ENCODE assay signal across 17 cellular contexts in genomic region chr5:15715535-15715934, GRCh38.
DNase-seq lines count a peak whose midpoint lies in the region; ATAC-seq and TF ChIP-seq lines count a peak whose summit lies in the region.
"Had no signal": no experiment of that assay in that cellular context is flagged by ENCODE, and none has a peak within 500 bp of the region (broad histone marks: within the 10 kb centered on the region; RNA-seq: fewer than 3 reads in every experiment).

No MANE protein-coding gene starts in this region.

- peak; percentile 24; the same call in 2 of the 3 replicates for ATAC-seq in SK-N-SH treated with all-trans-retinoic acid at 6 μM for 48 hours
- no peak for ATAC-seq in GM18498 (IDR thresholded peaks at IDR 0.05; ENCODE audit: unreplicated experiment)

- WGBS in hepatocyte (ENCODE audit: low lambda C conversion rate, missing lambda C conversion rate) = 71% methylated on average over 2 of the region's 2 CpGs

- peaks cover 4 to 19% (median 6%) of the 10 kb centered on the region in 5 donors for H3K9me3 Mint-ChIP-seq in CD8-positive, alpha-beta memory T cell

- no peak overlapping the region for H3K4me3 Mint-ChIP-seq in CD8-positive, alpha-beta memory T cell
- H3K4me3 Mint-ChIP-seq: CD14-positive monocyte; CD4-positive, alpha-beta memory T cell had no signal

- H3K4me3 ChIP-seq in hepatocyte = no peak overlapping the region
- no peak overlapping the region for H3K4me3 ChIP-seq in CD8-positive, alpha-beta memory T cell (ENCODE audit: low read length)
- H3K4me3 ChIP-seq: BLaER1 had no signal

- no peaks in the 10 kb centered on the region for H3K36me3 Mint-ChIP-seq in CD8-positive, alpha-beta memory T cell
- H3K36me3 Mint-ChIP-seq: CD14-positive monocyte; CD4-positive, alpha-beta memory T cell; CD4-positive, CD25-positive, alpha-beta regulatory T cell had no signal

- no peaks in the 10 kb centered on the region for H3K9me2 ChIP-seq in hepatocyte (replicated peaks; ENCODE audit: insufficient read depth)

- H3K4me1 Mint-ChIP-seq in CD8-positive, alpha-beta memory T cell = no peaks in the 10 kb centered on the region
- H3K4me1 Mint-ChIP-seq: CD14-positive monocyte; CD4-positive, alpha-beta memory T cell; CD4-positive, CD25-positive, alpha-beta regulatory T cell had no signal

- TF ChIP-seq CTCF in hepatocyte (IDR thresholded peaks at IDR 0.05; ENCODE audit: poor library complexity) = no peak

- H3K27me3 ChIP-seq in hepatocyte = no peaks in the 10 kb centered on the region
- no peaks in the 10 kb centered on the region for H3K27me3 ChIP-seq in CD8-positive, alpha-beta memory T cell (ENCODE audit: insufficient read depth, low read length, poor library complexity, severe bottlenecking)
- H3K27me3 ChIP-seq: BE2C, BLaER1 had no signal

- no peak overlapping the region for H3K27ac Mint-ChIP-seq in CD8-positive, alpha-beta memory T cell
- H3K27ac Mint-ChIP-seq: CD14-positive monocyte; CD4-positive, alpha-beta memory T cell; CD4-positive, CD25-positive, alpha-beta regulatory T cell had no signal

- no peaks in the 10 kb centered on the region for H3K9me3 ChIP-seq in hepatocyte (ENCODE audit: low read depth)
- no peaks in the 10 kb centered on the region for H3K9me3 ChIP-seq in CD8-positive, alpha-beta memory T cell (ENCODE audit: low read length)
- H3K9me3 ChIP-seq: BE2C, BLaER1, Caco-2 had no signal

- H3K4me2 ChIP-seq in hepatocyte = peak overlapping the region; percentile 31
- H3K4me2 ChIP-seq: BLaER1 had no signal

- CTCF ChIA-PET in CD8-positive, alpha-beta memory T cell (lab: Charles Lee) = no interaction called here

- DNase-seq in hepatocyte (ENCODE audit: low spot score) (no peak), dedifferentiated amniotic fluid mesenchymal stem cell (ENCODE audit: extremely low spot score) (no peak)
- no peak for DNase-seq in CD8-positive, alpha-beta memory T cell
- DNase-seq: 8988T; ACHN; BE2C; C1 segment of cervical spinal cord; Caco-2; Calu3; CD4-positive, alpha-beta memory T cell; CD4-positive, CD25-positive, alpha-beta regulatory T cell; DMS79 treated with DMSO at 0.1 percent for 48 hours; GF-D8 had no signal

- no peaks in the 10 kb centered on the region for H4K20me1 ChIP-seq in hepatocyte (ENCODE audit: insufficient read depth, poor library complexity, severe bottlenecking)
- H4K20me1 ChIP-seq: BLaER1 had no signal

- peaks cover 15% of the 10 kb centered on the region for H3K4me1 ChIP-seq in hepatocyte (ENCODE audit: insufficient read depth)
- H3K4me1 ChIP-seq in CD8-positive, alpha-beta memory T cell (ENCODE audit: insufficient read depth, low read length) = no peaks in the 10 kb centered on the region
- H3K4me1 ChIP-seq: BLaER1, Caco-2 had no signal

- POLR2A ChIA-PET in CD8-positive, alpha-beta memory T cell (lab: Charles Lee) = no interaction called here

- H3K79me2 ChIP-seq in hepatocyte = peaks cover 10% of the 10 kb centered on the region

- no peaks in the 10 kb centered on the region for H3K27me3 Mint-ChIP-seq in CD8-positive, alpha-beta memory T cell
- H3K27me3 Mint-ChIP-seq: CD4-positive, alpha-beta memory T cell; CD4-positive, CD25-positive, alpha-beta regulatory T cell had no signal

- H3K36me3 ChIP-seq in hepatocyte (replicated peaks; ENCODE audit: insufficient read depth, low read depth) = no peaks in the 10 kb centered on the region
- no peaks in the 10 kb centered on the region for H3K36me3 ChIP-seq in CD8-positive, alpha-beta memory T cell (ENCODE audit: insufficient read depth, low read length)
- H3K36me3 ChIP-seq: BE2C, BLaER1 had no signal

- no peak overlapping the region for H3K27ac ChIP-seq in hepatocyte
- H3K27ac ChIP-seq in CD8-positive, alpha-beta memory T cell (ENCODE audit: low read depth, low read length) = no peak overlapping the region
- H3K27ac ChIP-seq: BLaER1 had no signal

- H2AFZ ChIP-seq in hepatocyte = no peak overlapping the region

TF ChIP-seq in SK-N-SH treated with all-trans-retinoic acid at 6 μM for 48 hours, 23 proteins besides CTCF, POLR2A, EP300 and RAD21:
- TF ChIP-seq TSHZ2 (CRISPR knock-in tag; IDR thresholded peaks at IDR 0.05) (no peak), RARB (CRISPR knock-in tag; IDR thresholded peaks at IDR 0.05) (no peak), ZNF70 (CRISPR knock-in tag; IDR thresholded peaks at IDR 0.05) (no peak), ZNF565 (CRISPR knock-in tag; conservative IDR thresholded peaks at IDR 0.05; ENCODE audit: low read depth) (no peak), ESRRG (CRISPR knock-in tag; IDR thresholded peaks at IDR 0.05) (no peak), ARNTL (CRISPR knock-in tag; IDR thresholded peaks at IDR 0.05; ENCODE audit: borderline replicate concordance, low read depth) (no peak), ZFP3 (CRISPR knock-in tag; IDR thresholded peaks at IDR 0.05) (no peak), SNAI2 (CRISPR knock-in tag; IDR thresholded peaks at IDR 0.05) (no peak), ZNF8 (CRISPR knock-in tag; IDR thresholded peaks at IDR 0.05) (no peak)
TF ChIP-seq in SK-N-SH treated with all-trans-retinoic acid at 6 μM for 48 hours: peak in this region for 0.
